In the genomic region with DNA sequence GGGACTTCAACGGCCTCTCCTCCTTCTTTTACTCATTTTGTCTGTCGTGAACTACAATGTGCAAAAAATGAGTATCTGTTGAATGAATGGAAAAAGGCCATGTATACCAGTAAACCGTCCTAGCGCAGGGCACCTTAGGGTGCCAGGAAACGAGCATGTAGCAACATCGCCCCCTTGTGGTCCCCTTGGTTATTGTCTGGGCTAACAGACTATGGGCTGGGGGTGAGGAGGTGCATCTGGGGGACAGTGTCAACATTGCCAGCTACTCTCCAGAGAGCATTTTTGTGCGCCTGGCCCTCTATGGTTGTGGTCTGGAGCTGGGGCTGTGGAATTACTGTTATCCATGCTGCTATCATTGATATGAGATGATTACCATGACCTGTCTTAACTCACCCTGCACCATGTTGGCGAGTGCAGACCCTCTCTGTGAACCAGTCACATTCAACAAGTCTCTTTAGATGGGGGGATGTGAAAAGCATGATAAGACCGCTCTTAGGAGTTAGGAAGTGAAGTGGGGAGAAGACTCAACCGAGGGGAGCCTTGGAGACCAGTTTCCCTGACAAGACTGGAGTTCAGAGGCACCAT, we compare ENCODE assay signal across 8 cellular contexts. TPM values are rescaled to one million over a fixed set of nuclear protein-coding genes. Genes with fewer than 3 reads are reported as not detected.
DNase-seq lines count a peak whose midpoint lies in the region; ATAC-seq lines count a peak whose summit lies in the region.

No MANE protein-coding gene starts in this region.

- peaks cover 13% of the 10 kb centered on the region for H3K36me3 Mint-ChIP-seq in activated naive CD8-positive, alpha-beta T cell treated with anti-CD3 and anti-CD28 coated beads, Interleukin-2, amount 50 U/mL, for 24 hours (ENCODE audit: low read depth)

- no peak overlapping the region for H3K4me3 ChIP-seq in MG63

- H3K27me3 Mint-ChIP-seq in activated naive CD8-positive, alpha-beta T cell treated with anti-CD3 and anti-CD28 coated beads, Interleukin-2, amount 50 U/mL, for 24 hours = no peaks in the 10 kb centered on the region

- H3K36me3 ChIP-seq in MG63 = peaks cover 4% of the 10 kb centered on the region; the same call in 1 of the 2 replicates

- H3K9me3 ChIP-seq in MG63 = peaks cover 4% of the 10 kb centered on the region; the same call in 1 of the 2 replicates

- H3K4me3 Mint-ChIP-seq in activated naive CD8-positive, alpha-beta T cell treated with anti-CD3 and anti-CD28 coated beads, Interleukin-2, amount 50 U/mL, for 24 hours = no peak overlapping the region

- H3K27ac Mint-ChIP-seq in activated naive CD8-positive, alpha-beta T cell treated with anti-CD3 and anti-CD28 coated beads, Interleukin-2, amount 50 U/mL, for 24 hours = no peak overlapping the region

- ATAC-seq in activated naive CD8-positive, alpha-beta T cell treated with anti-CD3 and anti-CD28 coated beads, Interleukin-2, amount 50 U/mL, for 24 hours = peak; percentile 68
- ATAC-seq in GM19035 (IDR thresholded peaks at IDR 0.05; ENCODE audit: unreplicated experiment) (no peak), GM21423 (IDR thresholded peaks at IDR 0.05; ENCODE audit: unreplicated experiment) (no peak)

- no peaks in the 10 kb centered on the region for H3K9me3 Mint-ChIP-seq in activated naive CD8-positive, alpha-beta T cell treated with anti-CD3 and anti-CD28 coated beads, Interleukin-2, amount 50 U/mL, for 24 hours

- H3K27me3 ChIP-seq in MG63 = no peaks in the 10 kb centered on the region

- H3K4me1 Mint-ChIP-seq in activated naive CD8-positive, alpha-beta T cell treated with anti-CD3 and anti-CD28 coated beads, Interleukin-2, amount 50 U/mL, for 24 hours = peaks cover 10% of the 10 kb centered on the region

- DNase-seq in ELF-1 (ENCODE audit: low read depth, low spot score) (peak; percentile 54), MG63 (peak; percentile 32), T follicular helper cell (ENCODE audit: low read depth) (peak; percentile 66), hypothalamus (lab: John Stamatoyannopoulos, UW) (peak in 34 of 51 donors; percentile 3 to 69 (median 23))
- peak; percentile 85 for DNase-seq in activated naive CD8-positive, alpha-beta T cell treated with anti-CD3 and anti-CD28 coated beads, Interleukin-2, amount 50 U/mL, for 24 hours
- DNase-seq in stimulated activated CD4-positive, alpha-beta T cell treated with anti-CD3 and anti-CD28 coated beads, Interleukin-12 subunit alpha, Interleukin-12 subunit beta, amount 100 ng/mL, for 48 hours (ENCODE audit: low read depth in 2 of 3, low spot score in 1 of 3) = peak; percentile 59 to 85 (median 74)

RNA-seq across cellular contexts. Expression of gene SIGLEC11, which starts 22.8 kb away (rescaled TPM):
- not detected in 2 replicates for total RNA-seq in MG63 (2014; rRNA removed; shearing (Covaris generic); ENCODE audit: low replicate concordance)

RNA-seq across cellular contexts. Expression of gene VRK3, which starts 41.4 kb away (rescaled TPM):
- 14.3 and 41.0 TPM in 2 replicates for total RNA-seq in MG63 (2014; rRNA removed; shearing (Covaris generic); ENCODE audit: low replicate concordance)

RNA-seq across cellular contexts. Expression of gene ZNF473, which starts 42.1 kb away (rescaled TPM):
- total RNA-seq in MG63 (2014; rRNA removed; shearing (Covaris generic); ENCODE audit: low replicate concordance) = 11.4 and 12.0 TPM in 2 replicates

RNA-seq across cellular contexts. Expression of gene NUP62, which starts 54.4 kb away (rescaled TPM):
- 76.0 and 81.5 TPM in 2 replicates for total RNA-seq in MG63 (2014; rRNA removed; shearing (Covaris generic); ENCODE audit: low replicate concordance)

RNA-seq across cellular contexts. Expression of gene ATF5, which starts 54.7 kb away (rescaled TPM):
- 4.2 and 19.0 TPM in 2 replicates for total RNA-seq in MG63 (2014; rRNA removed; shearing (Covaris generic); ENCODE audit: low replicate concordance)

Comparison
In these comparisons a context has a peak if more than half of its experiments do, and no peak if none do; other contexts are left out.
1. DNase-seq: peak in every context shown above with its lines; median percentile 85 in activated naive CD8-positive, alpha-beta T cell treated with anti-CD3 and anti-CD28 coated beads, Interleukin-2, amount 50 U/mL, for 24 hours; 74 in stimulated activated CD4-positive, alpha-beta T cell treated with anti-CD3 and anti-CD28 coated beads, Interleukin-12 subunit alpha, Interleukin-12 subunit beta, amount 100 ng/mL, for 48 hours; 66 in T follicular helper cell; 54 in ELF-1; 32 in MG63; 23 in hypothalamus.